17 cellular contexts compared by ENCODE assay signal in the genomic region with DNA sequence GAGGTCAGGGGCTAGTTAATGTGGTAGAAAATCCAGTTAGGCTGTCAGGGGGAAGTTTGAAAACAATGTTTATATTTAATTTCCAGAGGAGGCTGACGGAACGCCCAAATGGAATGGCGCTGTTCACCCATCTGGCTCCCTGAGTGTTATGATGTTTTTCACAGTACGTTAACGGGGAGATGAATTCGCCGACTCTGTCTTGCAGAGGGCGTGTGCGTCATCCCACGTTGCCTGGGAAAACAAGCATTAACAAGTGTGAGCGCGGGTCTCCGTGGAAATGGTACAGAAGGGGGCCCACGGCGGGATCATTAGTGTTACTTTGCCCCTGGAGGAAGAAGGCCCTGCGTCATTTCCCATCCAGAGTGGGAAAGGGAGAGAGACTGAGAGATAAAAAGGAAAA. TPM values are rescaled to one million over a fixed set of nuclear protein-coding genes. Genes with fewer than 3 reads are reported as not detected.
"Had no signal": no experiment of that assay in that cellular context is flagged by ENCODE, and none has a peak within 500 bp of the region (broad histone marks: within the 10 kb centered on the region; RNA-seq: fewer than 3 reads in every experiment).

No MANE protein-coding gene starts in this region.

- H3K4me3 ChIP-seq: coronary artery, hepatocyte, stomach, thoracic aorta, transverse colon had no signal

- H3K27me3 ChIP-seq: hepatocyte, stomach, transverse colon had no signal

- H3K36me3 ChIP-seq: thoracic aorta, transverse colon had no signal

- DNase-seq: effector CD4-positive, alpha-beta T cell; endodermal cell; erythroblast; foreskin keratinocyte; kidney; left cardiac atrium; mammary epithelial cell; naive thymus-derived CD4-positive, alpha-beta T cell; stimulated activated naive CD4-positive, alpha-beta T cell; stomach; substantia nigra; transverse colon had no signal

- H3K27ac Mint-ChIP-seq: endodermal cell, nephron progenitor cell had no signal

- H3K9me3 Mint-ChIP-seq: endodermal cell, nephron progenitor cell had no signal

- H3K4me2 ChIP-seq: hepatocyte had no signal

- H2AFZ ChIP-seq: hepatocyte had no signal

- H3K27ac ChIP-seq: coronary artery, foreskin keratinocyte, hepatocyte, stomach, thoracic aorta, transverse colon had no signal

- H3K79me2 ChIP-seq: hepatocyte had no signal

- ATAC-seq: foreskin keratinocyte; left cardiac atrium; naive thymus-derived CD4-positive, alpha-beta T cell; sciatic nerve had no signal

- H3K9me3 ChIP-seq: stomach, thoracic aorta, transverse colon had no signal

RNA-seq across cellular contexts. Expression of a gene that starts 29.6 kb away (rescaled TPM):
- polyA plus RNA-seq: naive thymus-derived CD4-positive, alpha-beta T cell had no signal
